In genomic region chr7:105007298-105007697, GRCh38 we compare ENCODE assay signal across 12 cellular contexts. TPM values are rescaled to one million over a fixed set of nuclear protein-coding genes. Genes with fewer than 3 reads are reported as not detected.
DNase-seq lines count a peak whose midpoint lies in the region; ATAC-seq and TF ChIP-seq lines count a peak whose summit lies in the region.
"Had no signal": no experiment of that assay in that cellular context is flagged by ENCODE, and none has a peak within 500 bp of the region (broad histone marks: within the 10 kb centered on the region; RNA-seq: fewer than 3 reads in every experiment).

No MANE protein-coding gene starts in this region.

- ATAC-seq in heart right ventricle: no peak
- ATAC-seq in activated naive CD8-positive, alpha-beta T cell treated with anti-CD3 and anti-CD28 coated beads, Interleukin-2, amount 50 U/mL, for 24 hours: no peak
- ATAC-seq: right cardiac atrium had no signal

- no peak for TF ChIP-seq POLR2A in vagina (IDR thresholded peaks at IDR 0.05)

- WGBS in heart right ventricle, 2 donors: 90 to 91% methylated on average over 5 of the region's 5 CpGs

- H3K9me3 Mint-ChIP-seq in activated naive CD8-positive, alpha-beta T cell treated with anti-CD3 and anti-CD28 coated beads, Interleukin-2, amount 50 U/mL, for 24 hours: no peaks in the 10 kb centered on the region

- H3K9me3 ChIP-seq in left ventricle myocardium inferior (replicated peaks) (no peaks in the 10 kb centered on the region), heart right ventricle (no peaks in the 10 kb centered on the region), muscle layer of duodenum (ENCODE audit: control insufficient read depth in 1 of 2, low read length in 2 of 2) (no peaks in the 10 kb centered on the region), vagina (no peaks in the 10 kb centered on the region)
- H3K9me3 ChIP-seq: upper lobe of right lung had no signal

- no peaks in the 10 kb centered on the region for H3K27me3 ChIP-seq in left ventricle myocardium inferior (ENCODE audit: low read depth)
- H3K27me3 ChIP-seq in heart right ventricle: no peaks in the 10 kb centered on the region
- H3K27me3 ChIP-seq in muscle layer of duodenum (ENCODE audit: low read depth, low read length): no peaks in the 10 kb centered on the region
- no peaks in the 10 kb centered on the region for H3K27me3 ChIP-seq in vagina
- H3K27me3 ChIP-seq: upper lobe of right lung had no signal

- no peak for DNase-seq in left ventricle myocardium inferior
- no peak for DNase-seq in heart right ventricle
- DNase-seq in activated naive CD8-positive, alpha-beta T cell treated with anti-CD3 and anti-CD28 coated beads, Interleukin-2, amount 50 U/mL, for 24 hours: no peak
- DNase-seq in vagina (ENCODE audit: extremely low spot score in 2 of 2): no peak
- no peak for DNase-seq in NK-92 (lab: John Stamatoyannopoulos, UW; ENCODE audit: unreplicated experiment)
- no peak for DNase-seq in KG1 (lab: John Stamatoyannopoulos, UW)
- no peak for DNase-seq in NCI-H187 treated with DMSO at 0.1 percent for 48 hours (lab: John Stamatoyannopoulos, UW)
- DNase-seq: mesendoderm, NCI-H2171, right cardiac atrium, upper lobe of right lung had no signal

- H3K36me3 ChIP-seq in left ventricle myocardium inferior (no peaks in the 10 kb centered on the region), heart right ventricle (peaks cover 0 to 45% (median 0%) of the 10 kb centered on the region in 9 donors), muscle layer of duodenum (ENCODE audit: control insufficient read depth in 1 of 2, insufficient read depth in 2 of 2, low read length in 2 of 2) (peaks cover 0 to 5% of the 10 kb centered on the region in 2 donors), vagina (no peaks in the 10 kb centered on the region)
- H3K36me3 ChIP-seq: upper lobe of right lung had no signal

- H3K4me3 ChIP-seq in left ventricle myocardium inferior (peak overlapping the region; percentile 12), heart right ventricle (no peak overlapping the region), muscle layer of duodenum (ENCODE audit: low read depth in 1 of 2, low read length in 2 of 2) (no peak overlapping the region), vagina (no peak overlapping the region)
- H3K4me3 ChIP-seq: upper lobe of right lung had no signal

- H3K27ac ChIP-seq in left ventricle myocardium inferior (replicated peaks): peak overlapping the region; percentile 100
- H3K27ac ChIP-seq in heart right ventricle: peak overlapping the region in 5 of 10 donors; percentile 1 to 68 (median 14)
- peak overlapping the region; percentile 69 for H3K27ac ChIP-seq in muscle layer of duodenum (ENCODE audit: low read length)
- H3K27ac ChIP-seq in vagina: peak overlapping the region; percentile 100
- H3K27ac ChIP-seq: upper lobe of right lung had no signal

- H3K36me3 Mint-ChIP-seq in activated naive CD8-positive, alpha-beta T cell treated with anti-CD3 and anti-CD28 coated beads, Interleukin-2, amount 50 U/mL, for 24 hours (ENCODE audit: low read depth): peaks cover 53% of the 10 kb centered on the region

- intact Hi-C loops in left ventricle myocardium inferior (cut with micrococcal nuclease) (no loop called here), heart right ventricle (cut with DNase I) (no loop called here), vagina (cut with DNase I) (no loop called here)

- H3K4me1 Mint-ChIP-seq in activated naive CD8-positive, alpha-beta T cell treated with anti-CD3 and anti-CD28 coated beads, Interleukin-2, amount 50 U/mL, for 24 hours: peaks cover 77% of the 10 kb centered on the region

- no peaks in the 10 kb centered on the region for H3K27me3 Mint-ChIP-seq in activated naive CD8-positive, alpha-beta T cell treated with anti-CD3 and anti-CD28 coated beads, Interleukin-2, amount 50 U/mL, for 24 hours

- H3K4me3 Mint-ChIP-seq in activated naive CD8-positive, alpha-beta T cell treated with anti-CD3 and anti-CD28 coated beads, Interleukin-2, amount 50 U/mL, for 24 hours: no peak overlapping the region

- TF ChIP-seq CTCF in left ventricle myocardium inferior (IDR thresholded peaks at IDR 0.05; ENCODE audit: borderline replicate concordance) (no peak), heart right ventricle (IDR thresholded peaks at IDR 0.05) (no peak), vagina (IDR thresholded peaks at IDR 0.05) (no peak)

- peak overlapping the region; percentile 60 for H3K27ac Mint-ChIP-seq in activated naive CD8-positive, alpha-beta T cell treated with anti-CD3 and anti-CD28 coated beads, Interleukin-2, amount 50 U/mL, for 24 hours

- H3K4me1 ChIP-seq in left ventricle myocardium inferior (peaks cover 91% of the 10 kb centered on the region), heart right ventricle (peaks cover 19 to 88% (median 79%) of the 10 kb centered on the region in 9 donors), muscle layer of duodenum (ENCODE audit: control insufficient read depth in 1 of 2, insufficient read depth in 2 of 2, low read length in 2 of 2) (peaks cover 28 to 53% of the 10 kb centered on the region in 2 donors), vagina (peaks cover 84% of the 10 kb centered on the region)

RNA-seq across cellular contexts. Expression of gene KMT2E, which starts 6.7 kb away (rescaled TPM):
- total RNA-seq in left ventricle myocardium inferior: 40.2 TPM
- 10 to 100 TPM; 41.1 to 53.3 (median 47.5) TPM for total RNA-seq in heart right ventricle
- polyA plus RNA-seq in heart right ventricle: 10 to 100 TPM in 1 of 2 donors, 1 to 10 TPM in 1; 9.4 to 25.2 TPM
- 98.7 TPM for total RNA-seq in vagina
